ENCODE assay signal across 8 cellular contexts in the genomic region with DNA sequence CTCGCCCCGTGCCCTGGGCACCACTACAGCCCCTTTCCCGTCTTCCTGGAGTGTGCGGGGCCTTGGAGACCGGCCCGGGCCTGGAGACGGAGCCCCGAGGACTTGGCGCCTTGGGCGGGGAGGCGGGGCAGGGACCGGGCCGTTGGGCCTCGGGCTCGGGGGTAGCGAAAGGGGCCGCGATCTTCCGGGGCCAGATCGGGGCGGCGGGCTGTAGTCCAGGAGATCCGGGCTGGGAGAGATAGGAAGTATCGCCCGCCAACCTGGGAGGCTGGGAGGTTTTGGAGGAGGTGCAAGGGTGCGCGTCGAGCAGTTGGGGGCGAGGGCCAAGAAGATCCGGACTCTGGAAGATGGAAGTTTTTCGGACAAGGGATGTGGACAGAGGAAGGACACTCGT. TPM values are rescaled to one million over a fixed set of nuclear protein-coding genes. Genes with fewer than 3 reads are reported as not detected.
DNase-seq lines count a peak whose midpoint lies in the region; ATAC-seq and TF ChIP-seq lines count a peak whose summit lies in the region.

No MANE protein-coding gene starts in this region.

- TF ChIP-seq CTCF in activated B cell treated with CpG ODN at 0.5 μM for 24 hours (IDR thresholded peaks at IDR 0.05) (no peak), foreskin fibroblast (IDR thresholded peaks at IDR 0.05; ENCODE audit: low read depth, low read length) (no peak), ovary (IDR thresholded peaks at IDR 0.05) (no peak)

- H3K27ac ChIP-seq in CD4-positive, alpha-beta memory T cell (ENCODE audit: low read depth, low read length), result peak overlapping the region; percentile 72
- H3K27ac ChIP-seq in ovary, result peak overlapping the region; percentile 15 to 70

- H3K4me1 ChIP-seq in CD4-positive, alpha-beta memory T cell (ENCODE audit: insufficient read depth, low read length), result peaks cover 39% of the 10 kb centered on the region
- peaks cover 5% of the 10 kb centered on the region for H3K4me1 ChIP-seq in ovary (ENCODE audit: insufficient read depth)

- H3K4me1 Mint-ChIP-seq in CD4-positive, alpha-beta memory T cell, result peaks cover 24 to 58% (median 39%) of the 10 kb centered on the region in 4 donors
- peaks cover 43% of the 10 kb centered on the region for H3K4me1 Mint-ChIP-seq in activated B cell treated with CpG ODN at 0.5 μM for 24 hours

- no peaks in the 10 kb centered on the region for H3K9me3 ChIP-seq in CD4-positive, alpha-beta memory T cell (ENCODE audit: control insufficient read depth in 1 of 2, low read length in 2 of 2)
- H3K9me3 ChIP-seq in ovary, result no peaks in the 10 kb centered on the region

- no peaks in the 10 kb centered on the region for H3K27me3 Mint-ChIP-seq in CD4-positive, alpha-beta memory T cell
- H3K27me3 Mint-ChIP-seq in activated B cell treated with CpG ODN at 0.5 μM for 24 hours, result no peaks in the 10 kb centered on the region

- H3K4me3 Mint-ChIP-seq in CD4-positive, alpha-beta memory T cell, result peak overlapping the region; percentile 91 to 96 (median 96)
- peak overlapping the region; percentile 95 for H3K4me3 Mint-ChIP-seq in activated B cell treated with CpG ODN at 0.5 μM for 24 hours

- H3K27me3 ChIP-seq in CD4-positive, alpha-beta memory T cell (ENCODE audit: insufficient read depth, low read length), result no peaks in the 10 kb centered on the region
- no peaks in the 10 kb centered on the region for H3K27me3 ChIP-seq in ovary

- H3K27ac Mint-ChIP-seq in CD4-positive, alpha-beta memory T cell, result peak overlapping the region; percentile 61 to 96 (median 86)
- peak overlapping the region; percentile 82 for H3K27ac Mint-ChIP-seq in activated B cell treated with CpG ODN at 0.5 μM for 24 hours

- no peak for TF ChIP-seq EP300 in ovary (IDR thresholded peaks at IDR 0.05)

- DNase-seq in CD4-positive, alpha-beta memory T cell, result peak in 1 of 5 donors; percentile 39
- DNase-seq in activated B cell treated with CpG ODN at 0.5 μM for 24 hours (no peak), foreskin fibroblast (peak; percentile 14 to 53), ovary (peak in 3 of 5 donors; percentile 59 to 70 (median 66)), mesenteric fat pad (ENCODE audit: low spot score) (no peak), NCI-H2227 (lab: John Stamatoyannopoulos, UW; ENCODE audit: unreplicated experiment) (no peak)

- POLR2A ChIA-PET in CD4-positive, alpha-beta memory T cell (lab: Charles Lee; ENCODE audit: partially characterized antibody), result interaction anchor here (0.6 to 1.2 kb wide), 2 partner anchors 126 to 357 kb away, joined by 3 to 4 read pairs; partner anchors contain the start of genes MAPKBP1 and RPAP1
- POLR2A ChIA-PET in activated B cell treated with CpG ODN at 0.5 μM for 24 hours (lab: Charles Lee), result interaction anchor here (0.6 kb wide), 1 partner anchor 8 kb away, joined by 3 read pairs; no protein-coding TSS in a partner anchor

- WGBS in ovary, 3 donors, result 0 to 2% (median 1%) methylated on average over 24 to 32 of the region's 32 CpGs

- CTCF ChIA-PET in CD4-positive, alpha-beta memory T cell (lab: Charles Lee; ENCODE audit: partially characterized antibody), result no interaction called here
- CTCF ChIA-PET in activated B cell treated with CpG ODN at 0.5 μM for 24 hours (lab: Charles Lee), result no interaction called here

- intact Hi-C loops in CD4-positive, alpha-beta memory T cell (cut with micrococcal nuclease), result loop anchor here (1.0 to 5.0 kb wide), 6 partner anchors 15 to 553 kb away; partner anchors contain the start of genes CHP1, EXD1, NDUFAF1 and NUSAP1
- intact Hi-C loops in activated B cell treated with CpG ODN at 0.5 μM for 24 hours (cut with micrococcal nuclease), result loop anchor here (1.0 to 5.0 kb wide), 3 partner anchors 75 to 135 kb away; partner anchors contain the start of genes ITPKA, NUSAP1 and OIP5
- intact Hi-C loops in ovary (cut with DNase I), result no loop called here

- ATAC-seq in GM19452 (IDR thresholded peaks at IDR 0.05; ENCODE audit: unreplicated experiment), result peak; percentile 34
- ATAC-seq in HG03442 (IDR thresholded peaks at IDR 0.05; ENCODE audit: unreplicated experiment), result peak; percentile 38
- peak; percentile 37 for ATAC-seq in activated B cell treated with CpG ODN at 0.5 μM for 24 hours (ENCODE audit: low read depth)

- no peaks in the 10 kb centered on the region for H3K9me3 Mint-ChIP-seq in CD4-positive, alpha-beta memory T cell
- H3K9me3 Mint-ChIP-seq in activated B cell treated with CpG ODN at 0.5 μM for 24 hours, result no peaks in the 10 kb centered on the region

- H3K4me3 ChIP-seq in CD4-positive, alpha-beta memory T cell (ENCODE audit: low read length in 2 of 2), result peak overlapping the region; percentile 45 to 100
- H3K4me3 ChIP-seq in foreskin fibroblast (ENCODE audit: low read depth in 1 of 2, low read length in 2 of 2) (peak overlapping the region; percentile 59 to 93), ovary (peak overlapping the region; percentile 99)

- H3K36me3 ChIP-seq in CD4-positive, alpha-beta memory T cell (ENCODE audit: insufficient read depth, low read length), result no peaks in the 10 kb centered on the region
- no peaks in the 10 kb centered on the region for H3K36me3 ChIP-seq in ovary

- H3K36me3 Mint-ChIP-seq in CD4-positive, alpha-beta memory T cell, result peaks cover 0 to 10% of the 10 kb centered on the region in 2 donors
- H3K36me3 Mint-ChIP-seq in activated B cell treated with CpG ODN at 0.5 μM for 24 hours (ENCODE audit: low read depth), result peaks cover 10% of the 10 kb centered on the region

- no peak for TF ChIP-seq POLR2A in ovary (IDR thresholded peaks at IDR 0.05)

RNA-seq across cellular contexts. Expression of gene RTF1, which starts 0.5 kb away (rescaled TPM):
- total RNA-seq in CD4-positive, alpha-beta memory T cell, result 10 to 100 TPM; 31.9 to 35.9 TPM
- 10 to 100 TPM in 1 of 2 donors, 1 to 10 TPM in 1; 7.4 to 29.6 TPM for polyA plus RNA-seq in CD4-positive, alpha-beta memory T cell
- 37.2 and 38.0 TPM in 2 replicates for total RNA-seq in activated B cell treated with CpG ODN at 0.5 μM for 24 hours
- 10 to 100 TPM; 22.2 to 41.9 (median 35.6) TPM for total RNA-seq in ovary
- 10 to 100 TPM; 26.1 to 57.1 TPM for polyA plus RNA-seq in ovary
- 26.8 TPM for total RNA-seq in mesenteric fat pad

RNA-seq across cellular contexts. Expression of gene NDUFAF1, which starts 15.1 kb away (rescaled TPM):
- 10 to 100 TPM; 14.2 to 15.8 TPM for total RNA-seq in CD4-positive, alpha-beta memory T cell
- 10 to 100 TPM; 19.1 to 23.9 TPM for polyA plus RNA-seq in CD4-positive, alpha-beta memory T cell
- total RNA-seq in activated B cell treated with CpG ODN at 0.5 μM for 24 hours, result 17.8 and 19.3 TPM in 2 replicates
- 10 to 100 TPM; 11.2 to 16.3 (median 14.0) TPM for total RNA-seq in ovary
- 10 to 100 TPM; 16.2 to 38.1 TPM for polyA plus RNA-seq in ovary
- 13.8 TPM for total RNA-seq in mesenteric fat pad

Comparison
In these comparisons a context has a peak if more than half of its experiments do, and no peak if none do; other contexts are left out.
1. DNase-seq: peak in foreskin fibroblast (2 of 2) and ovary (3 of 5); none in activated B cell treated with CpG ODN at 0.5 μM for 24 hours (single experiment), mesenteric fat pad (single experiment) and NCI-H2227 (single experiment).
2. intact Hi-C loops: an anchor here in CD4-positive, alpha-beta memory T cell (1.0 to 5.0 kb wide) and activated B cell treated with CpG ODN at 0.5 μM for 24 hours (1.0 to 5.0 kb wide); none called in ovary.
3. Peak in every context shown above with its lines, with median percentiles within 50 percentile points of each other: H3K4me3 ChIP-seq and ATAC-seq.